In genomic region chr6:45917439-45917838, GRCh38 we compare ENCODE assay signal across 14 cellular contexts.
A peak's percentile ranks its signal among the peaks of the same experiment; 100 is the strongest.
DNase-seq lines count a peak whose midpoint lies in the region; TF ChIP-seq lines count a peak whose summit lies in the region.
"Had no signal": no experiment of that assay in that cellular context is flagged by ENCODE, and none has a peak within 500 bp of the region (broad histone marks: within the 10 kb centered on the region; RNA-seq: fewer than 3 reads in every experiment).

No MANE protein-coding gene starts in this region.

- no peak for TF ChIP-seq CTCF in fibroblast of the aortic adventitia (IDR thresholded peaks at IDR 0.05; ENCODE audit: insufficient read depth, low read length)
- no peak for TF ChIP-seq CTCF in progenitor cell of endocrine pancreas (IDR thresholded peaks at IDR 0.05; ENCODE audit: unreplicated experiment)
- no peak for TF ChIP-seq CTCF in chondrocyte (IDR thresholded peaks at IDR 0.05)

- H3K4me1 Mint-ChIP-seq in progenitor cell of endocrine pancreas (ENCODE audit: low read depth) (peaks cover 4% of the 10 kb centered on the region), chondrocyte (ENCODE audit: low read depth) (peaks cover 3% of the 10 kb centered on the region)
- H3K4me1 Mint-ChIP-seq: B cell had no signal

- H3K36me3 Mint-ChIP-seq in progenitor cell of endocrine pancreas (ENCODE audit: insufficient read depth): peaks cover 12% of the 10 kb centered on the region
- no peaks in the 10 kb centered on the region for H3K36me3 Mint-ChIP-seq in chondrocyte (ENCODE audit: low read depth)

- no peaks in the 10 kb centered on the region for H3K27me3 Mint-ChIP-seq in progenitor cell of endocrine pancreas
- no peaks in the 10 kb centered on the region for H3K27me3 Mint-ChIP-seq in chondrocyte (ENCODE audit: low read depth)
- H3K27me3 Mint-ChIP-seq: B cell; CD4-positive, alpha-beta T cell had no signal

- H3K9me3 Mint-ChIP-seq in progenitor cell of endocrine pancreas (ENCODE audit: low read depth) (no peaks in the 10 kb centered on the region), chondrocyte (ENCODE audit: low read depth) (no peaks in the 10 kb centered on the region)
- H3K9me3 Mint-ChIP-seq: CD4-positive, alpha-beta T cell; HFFc6 had no signal

- H3K27ac Mint-ChIP-seq in progenitor cell of endocrine pancreas (peak overlapping the region; percentile 20), chondrocyte (ENCODE audit: unreplicated experiment) (no peak overlapping the region)
- H3K27ac Mint-ChIP-seq: B cell; CD4-positive, alpha-beta T cell; HFFc6 had no signal

- H3K4me3 Mint-ChIP-seq in progenitor cell of endocrine pancreas (ENCODE audit: low read depth): no peak overlapping the region
- H3K4me3 Mint-ChIP-seq in chondrocyte (ENCODE audit: unreplicated experiment): no peak overlapping the region
- H3K4me3 Mint-ChIP-seq: B cell; CD4-positive, alpha-beta T cell; HFFc6 had no signal

- no peak overlapping the region for H3K4me3 ChIP-seq in fibroblast of the aortic adventitia (ENCODE audit: low read depth, low read length)

- DNase-seq in NCI-H226: peak; percentile 4
- peak; percentile 11 for DNase-seq in fibroblast of the aortic adventitia (ENCODE audit: low read depth)
- peak; percentile 13 for DNase-seq in kidney glomerular epithelial cell (lab: John Stamatoyannopoulos, UW)
- no peak for DNase-seq in progenitor cell of endocrine pancreas (ENCODE audit: low spot score, unreplicated experiment)
- no peak for DNase-seq in chondrocyte (ENCODE audit: low spot score)
- no peak for DNase-seq in NCI-H345 (lab: John Stamatoyannopoulos, UW)
- DNase-seq in activated naive CD4-positive, alpha-beta T cell treated with Interleukin-2 at 50 U/mL for 16 hours: no peak
- DNase-seq: C1 segment of cervical spinal cord; Calu3; CD4-positive, alpha-beta T cell; DMS 273 treated with DMSO at 0.1 percent for 48 hours; HCEC 1CT; HFFc6 had no signal

Comparison
In these comparisons a context has a peak if more than half of its experiments do, and no peak if none do; other contexts are left out.
1. DNase-seq: peak in NCI-H226 (single experiment), fibroblast of the aortic adventitia (single experiment) and kidney glomerular epithelial cell (single experiment); none in progenitor cell of endocrine pancreas (single experiment), chondrocyte (single experiment), NCI-H345 (single experiment) and activated naive CD4-positive, alpha-beta T cell treated with Interleukin-2 at 50 U/mL for 16 hours (single experiment).